Comparison of ENCODE assay signal across 8 cellular contexts in the genomic region with DNA sequence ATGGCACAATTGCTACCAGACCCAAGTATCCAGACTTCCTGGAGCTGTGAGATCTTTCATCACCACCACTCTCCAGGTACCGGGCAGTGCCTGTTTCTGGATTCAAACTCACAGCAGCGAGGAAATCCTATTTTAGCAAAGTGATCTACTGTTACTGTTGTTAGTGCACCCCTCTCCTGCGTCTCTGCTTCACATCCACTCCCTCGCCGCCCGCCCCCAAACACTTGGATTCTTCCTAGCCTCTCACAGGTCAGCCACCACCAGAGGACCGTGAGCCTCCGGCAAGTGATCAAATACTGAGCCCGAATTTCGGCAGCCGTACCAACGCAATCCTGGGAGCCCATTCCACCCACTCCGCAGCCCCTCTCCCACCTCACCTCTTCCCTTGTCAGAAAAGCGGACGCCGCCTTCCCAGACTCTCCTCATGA. TPM values are rescaled to one million over a fixed set of nuclear protein-coding genes. Genes with fewer than 3 reads are reported as not detected.
DNase-seq lines count a peak whose midpoint lies in the region; ATAC-seq and TF ChIP-seq lines count a peak whose summit lies in the region.

No MANE protein-coding gene starts in this region.

- H3K4me3 ChIP-seq in AG10803 (ENCODE audit: low read length) (peak overlapping the region; percentile 89), mucosa of descending colon (peak overlapping the region; percentile 47)

- H3K4me1 ChIP-seq in mucosa of descending colon (ENCODE audit: low read depth): peaks cover 8% of the 10 kb centered on the region

- peak; percentile 3 for ATAC-seq in GM18519 (IDR thresholded peaks at IDR 0.05; ENCODE audit: low FRiP score, unreplicated experiment)
- ATAC-seq in HG03045 (IDR thresholded peaks at IDR 0.05; ENCODE audit: unreplicated experiment): peak; percentile 43
- ATAC-seq in mucosa of descending colon: peak; percentile 83
- peak; percentile 55 for ATAC-seq in stimulated activated naive CD8-positive, alpha-beta T cell treated with anti-CD3 and anti-CD28 coated beads, Interleukin-15, Interleukin-2, amounts not matched to agents 100 U/mL and 50 U/mL, for 24 hours

- TF ChIP-seq CTCF in AG10803 (conservative IDR thresholded peaks at IDR 0.05; ENCODE audit: low read length) (peak; percentile 28), mucosa of descending colon (IDR thresholded peaks at IDR 0.05) (no peak)

- no peaks in the 10 kb centered on the region for H3K9me3 ChIP-seq in mucosa of descending colon

- H3K27ac ChIP-seq in epithelial cell of prostate: peak overlapping the region; percentile 94

- intact Hi-C loops in mucosa of descending colon (cut with DNase I, micrococcal nuclease): loop anchor here in 1 of 2 donors (10.0 kb wide), 1 partner anchor 84 kb away; a partner anchor contains a TSS

- DNase-seq in AG10803 (ENCODE audit: low read depth): peak; percentile 67
- peak; percentile 89 for DNase-seq in NCI-H69 (lab: John Stamatoyannopoulos, UW)
- peak in 2 of 3 experiments; percentile 34 to 42 for DNase-seq in activated CD8-positive, alpha-beta memory T cell treated with anti-CD3 and anti-CD28 coated beads for 48 hours (ENCODE audit: low read depth in 2 of 3, low spot score in 2 of 3)
- no peak for DNase-seq in epithelial cell of prostate (ENCODE audit: low read depth, low spot score)
- DNase-seq in mucosa of descending colon: peak; percentile 76 to 84 (median 82)
- peak; percentile 66 for DNase-seq in stimulated activated naive CD8-positive, alpha-beta T cell treated with anti-CD3 and anti-CD28 coated beads, Interleukin-15, Interleukin-2, amounts not matched to agents 100 U/mL and 50 U/mL, for 24 hours

- no peaks in the 10 kb centered on the region for H3K36me3 ChIP-seq in mucosa of descending colon (ENCODE audit: low read depth)

RNA-seq across cellular contexts. Expression of a gene that starts 0.5 kb away (rescaled TPM):
- 10 to 100 TPM in 2 of 3 donors, 1 to 10 TPM in 1; 7.6 to 13.6 (median 10.6) TPM for total RNA-seq in mucosa of descending colon

RNA-seq across cellular contexts. Expression of a gene that starts 0.6 kb away (rescaled TPM):
- total RNA-seq in mucosa of descending colon: 10 to 100 TPM in 1 of 3 donors, 1 to 10 TPM in 2; 1.5 to 11.6 (median 3.1) TPM

Comparison
In these comparisons a context has a peak if more than half of its experiments do, and no peak if none do; other contexts are left out.
1. ATAC-seq: peak in every context shown above with its lines; median percentile 83 in mucosa of descending colon; 55 in stimulated activated naive CD8-positive, alpha-beta T cell treated with anti-CD3 and anti-CD28 coated beads, Interleukin-15, Interleukin-2, amounts not matched to agents 100 U/mL and 50 U/mL, for 24 hours; 43 in HG03045; 3 in GM18519.